8 cellular contexts compared by ENCODE assay signal in genomic region chr11:134331565-134332188, GRCh38. TPM values are rescaled to one million over a fixed set of nuclear protein-coding genes. Genes with fewer than 3 reads are reported as not detected.
DNase-seq lines count a peak whose midpoint lies in the region; ATAC-seq, FAIRE-seq and TF ChIP-seq lines count a peak whose summit lies in the region.

GLB1L2 (plus strand) TSS chr11:134331988; CDS start chr11:134332062, 74 bp downstream.

- H3K9ac ChIP-seq in keratinocyte (ENCODE audit: control insufficient read depth, extremely low read depth, insufficient read depth, low read length), result peak within 1 kb of the TSS; percentile 35

- H3K9me3 ChIP-seq in breast epithelium (no peaks in the 10 kb centered on the region), keratinocyte (ENCODE audit: control insufficient read depth, low read depth, low read length) (no peaks in the 10 kb centered on the region)

- peaks cover 46% of the 10 kb centered on the region for H3K27me3 Mint-ChIP-seq in WTC11 (ENCODE audit: low read depth)

- no peaks in the 10 kb centered on the region for H3K9me1 ChIP-seq in keratinocyte (ENCODE audit: control insufficient read depth, extremely low read depth, insufficient read depth, low read length)

- no peaks in the 10 kb centered on the region for H3K36me3 Mint-ChIP-seq in WTC11

- peak within 1 kb of the TSS; percentile 75 for H3K4me3 Mint-ChIP-seq in WTC11

- dilution Hi-C loops in keratinocyte (cut with MboI; ENCODE audit: extremely low pct_ligation_motif_present, low sequenced_read_pairs), result no loop called here

- H3K27ac ChIP-seq in breast epithelium, result no peak within 1 kb of the TSS
- H3K27ac ChIP-seq in keratinocyte (ENCODE audit: control insufficient read depth, insufficient read depth, low read length), result no peak within 1 kb of the TSS

- H3K9me3 Mint-ChIP-seq in WTC11, result no peaks in the 10 kb centered on the region

- ATAC-seq in GM21737 (IDR thresholded peaks at IDR 0.05; ENCODE audit: unreplicated experiment), result peak; percentile 81
- ATAC-seq in WTC11, result peak; percentile 86

- TF ChIP-seq CTCF in D721Med (IDR thresholded peaks at IDR 0.05; ENCODE audit: insufficient read depth, missing control alignments) (no peak), WTC11 (IDR thresholded peaks at IDR 0.05) (no peak), breast epithelium (IDR thresholded peaks at IDR 0.05) (no peak), keratinocyte (optimal IDR thresholded peaks at IDR 0.05 in 1 of 3, IDR thresholded peaks at IDR 0.05 in 1 of 3, conservative IDR thresholded peaks at IDR 0.05 in 1 of 3; ENCODE audit: extremely low read depth in 1 of 3, insufficient read depth in 2 of 3, low read length in 3 of 3) (no peak)

- peak within 1 kb of the TSS; percentile 88 for H3K4me2 ChIP-seq in keratinocyte (ENCODE audit: control insufficient read depth, extremely low read depth, insufficient read depth, low read depth, low read length)

- H3K36me3 ChIP-seq in breast epithelium, result no peaks in the 10 kb centered on the region
- no peaks in the 10 kb centered on the region for H3K36me3 ChIP-seq in keratinocyte (ENCODE audit: control insufficient read depth in 2 of 2, extremely low read depth in 1 of 2, insufficient read depth in 2 of 2, low read length in 2 of 2)

- no peaks in the 10 kb centered on the region for H3K79me2 ChIP-seq in keratinocyte (ENCODE audit: control insufficient read depth, insufficient read depth, low read length)

- DNase-seq in D721Med (ENCODE audit: insufficient read length, low spot score) (peak; percentile 91), NCI-H1092 (lab: John Stamatoyannopoulos, UW) (peak; percentile 70), WTC11 (ENCODE audit: low spot score) (peak; percentile 87), breast epithelium (ENCODE audit: low spot score in 2 of 2) (peak; percentile 60 to 70), keratinocyte (ENCODE audit: low read depth, low spot score) (no peak), SIG-M5 (lab: John Stamatoyannopoulos, UW) (no peak)
- DNase-seq in stimulated activated CD4-positive, alpha-beta T cell treated with anti-CD3 and anti-CD28 coated beads, Interleukin-12 subunit alpha, Interleukin-12 subunit beta, amount 100 ng/mL, for 48 hours (ENCODE audit: low read depth in 2 of 3, low spot score in 1 of 3), result peak; percentile 57 to 66 (median 57)

- H4K20me1 ChIP-seq in keratinocyte (ENCODE audit: control insufficient read depth, extremely low read depth, insufficient read depth, low read length), result no peaks in the 10 kb centered on the region

- CTCF ChIA-PET in WTC11 (lab: Charles Lee), result interaction anchor here (0.6 to 1.4 kb wide), 5 partner anchors 17 to 107 kb away, joined by 3 to 8 read pairs (median 5); partner anchors contain the start of genes NCAPD3 and VPS26B

- H3K27ac Mint-ChIP-seq in WTC11, result no peak within 1 kb of the TSS

- H3K4me3 ChIP-seq in breast epithelium, result peak within 1 kb of the TSS; percentile 35 to 66 (median 62)
- H3K4me3 ChIP-seq in keratinocyte (ENCODE audit: control insufficient read depth in 2 of 3, extremely low read depth in 1 of 3, insufficient read depth in 2 of 3, low read depth in 1 of 3, low read length in 3 of 3), result peak within 1 kb of the TSS; percentile 50 to 71 (median 69)

- peak within 1 kb of the TSS; percentile 75 for H2AFZ ChIP-seq in keratinocyte (ENCODE audit: control insufficient read depth, low read length)

- H3K27me3 ChIP-seq in breast epithelium (no peaks in the 10 kb centered on the region), keratinocyte (ENCODE audit: control insufficient read depth, extremely low read depth, insufficient read depth, low read length) (peaks cover 8% of the 10 kb centered on the region)

- intact Hi-C loops in breast epithelium (cut with DNase I; ENCODE audit: low total_unique reads), result no loop called here

- no peaks in the 10 kb centered on the region for H3K4me1 ChIP-seq in breast epithelium
- peaks cover 2% of the 10 kb centered on the region for H3K4me1 ChIP-seq in keratinocyte (ENCODE audit: control insufficient read depth, extremely low read depth, insufficient read depth, low read length)

- TF ChIP-seq POLR2A in breast epithelium (IDR thresholded peaks at IDR 0.05), result no peak

- FAIRE-seq in D721Med (lab: Jason Lieb, UNC) (no peak), keratinocyte (lab: Jason Lieb, UNC) (no peak)

- POLR2A ChIA-PET in WTC11 (lab: Charles Lee), result no interaction called here

- peaks cover 26% of the 10 kb centered on the region for H3K4me1 Mint-ChIP-seq in WTC11

TF ChIP-seq in WTC11, 78 proteins besides CTCF, POLR2A, EP300 and RAD21:
- TF ChIP-seq MAX (CRISPR knock-in tag; IDR thresholded peaks at IDR 0.05), result peak; percentile 35; the same call in 1 of the 2 replicates
- TF ChIP-seq NFYB (CRISPR knock-in tag; conservative IDR thresholded peaks at IDR 0.05; ENCODE audit: low read depth), result peak; percentile 69
- 0 out of 2 replicates have a peak, but pooled peaks have one; percentile 34 for TF ChIP-seq ZNF423 (CRISPR knock-in tag; IDR thresholded peaks at IDR 0.05)
- no peak for TF ChIP-seq TEAD1 (CRISPR knock-in tag; IDR thresholded peaks at IDR 0.05)
- TF ChIP-seq CREB1 (CRISPR knock-in tag; IDR thresholded peaks at IDR 0.05), result no peak
- no peak for TF ChIP-seq TCF7 (CRISPR knock-in tag; IDR thresholded peaks at IDR 0.05; ENCODE audit: low read depth)
- peak; percentile 90 for TF ChIP-seq ZNF317 (CRISPR knock-in tag; IDR thresholded peaks at IDR 0.05; ENCODE audit: borderline replicate concordance, low read depth)

RNA-seq across cellular contexts. Expression of gene GLB1L2, which starts in this region (rescaled TPM):
- total RNA-seq in WTC11 (2021) (4.6 to 6.0 TPM (median 5.1 TPM) in 3 replicates), breast epithelium (10 to 100 TPM in 1 of 3 donors, 1 to 10 TPM in 2; 3.4 to 11.5 (median 6.6) TPM)
- 4.0 to 5.1 TPM (median 4.3 TPM) in 3 replicates for polyA plus RNA-seq in keratinocyte
- 3.0 TPM for polyA plus RNA-seq in keratinocyte (2011; ENCODE audit: low read depth)
- 3.3 and 3.4 TPM in 2 replicates for polyA plus RNA-seq in keratinocyte (2011; cell fraction: cytosol; rRNA removed)
- polyA plus RNA-seq in keratinocyte (2011; cell fraction: nucleus; rRNA removed), result 8.3 and 9.0 TPM in 2 replicates
- 4.3 and 8.0 TPM in 2 replicates for polyA plus RNA-seq in keratinocyte (2012; ENCODE audit: low replicate concordance)
- polyA minus RNA-seq in keratinocyte, result 4.4 to 5.6 TPM (median 5.4 TPM) in 3 replicates
- polyA minus RNA-seq in keratinocyte (2011; cell fraction: cytosol; rRNA and poly(A)+ RNA removed), result 4.2 TPM
- 5.8 and 6.1 TPM in 2 replicates for polyA minus RNA-seq in keratinocyte (2011; cell fraction: nucleus; rRNA and poly(A)+ RNA removed)

Comparison
In these comparisons a context has a peak if more than half of its experiments do, and no peak if none do; other contexts are left out.
1. DNase-seq: peak in D721Med (single experiment), NCI-H1092 (single experiment), WTC11 (single experiment), breast epithelium (2 of 2) and stimulated activated CD4-positive, alpha-beta T cell treated with anti-CD3 and anti-CD28 coated beads, Interleukin-12 subunit alpha, Interleukin-12 subunit beta, amount 100 ng/mL, for 48 hours (3 of 3); none in keratinocyte (single experiment) and SIG-M5 (single experiment).